Comparison of ENCODE assay signal across 1 cellular context in genomic region chr17:75679706-75680201, GRCh38.
TF ChIP-seq lines count a peak whose summit lies in the region.

No MANE protein-coding gene starts in this region.

TF ChIP-seq in SK-N-SH treated with all-trans-retinoic acid at 6 μM for 48 hours, 23 proteins besides CTCF, POLR2A, EP300 and RAD21 (continued from another document):
- TF ChIP-seq CSRNP3 (CRISPR knock-in tag; IDR thresholded peaks at IDR 0.05): no peak
- TF ChIP-seq CSDC2 (CRISPR knock-in tag; IDR thresholded peaks at IDR 0.05): no peak
- TF ChIP-seq TOX (CRISPR knock-in tag; IDR thresholded peaks at IDR 0.05; ENCODE audit: borderline replicate concordance): no peak
- no peak for TF ChIP-seq ZC3H10 (CRISPR knock-in tag; IDR thresholded peaks at IDR 0.05)
- no peak for TF ChIP-seq TCF4 (CRISPR knock-in tag; IDR thresholded peaks at IDR 0.05; ENCODE audit: borderline replicate concordance)
- no peak for TF ChIP-seq ZFP3 (CRISPR knock-in tag; IDR thresholded peaks at IDR 0.05)
